ENCODE assay signal across 8 cellular contexts in the genomic region with DNA sequence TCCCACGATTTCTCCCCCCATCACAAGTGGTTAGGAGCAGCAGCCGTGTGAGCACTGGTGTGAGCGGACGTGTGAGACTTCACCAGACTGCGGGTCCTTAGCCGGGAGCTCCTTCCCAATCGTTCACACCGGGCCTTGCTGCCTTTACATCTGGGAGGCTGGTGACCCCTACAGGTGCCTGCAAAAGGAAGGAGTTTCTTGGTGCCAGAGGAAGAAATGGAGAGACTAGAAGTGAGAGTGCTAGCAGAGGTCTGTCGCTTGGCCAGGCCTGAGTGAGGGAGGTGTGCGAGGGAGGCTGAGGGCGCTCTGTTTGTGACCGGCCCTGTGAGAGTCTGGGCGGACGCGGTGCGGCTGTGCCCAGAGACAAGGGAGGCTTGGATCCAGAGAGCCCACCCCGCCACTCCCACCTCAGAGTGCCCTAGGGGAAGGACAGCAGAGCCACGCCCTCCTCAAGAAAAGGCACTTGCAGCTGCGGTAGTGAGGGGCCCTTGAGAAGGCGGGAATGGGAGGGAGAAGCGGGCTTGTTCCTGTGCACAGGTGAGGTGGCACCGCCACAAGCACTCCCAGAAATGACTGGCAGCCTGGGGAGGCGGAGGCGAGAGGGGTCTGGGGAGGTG. TPM values are rescaled to one million over a fixed set of nuclear protein-coding genes. Genes with fewer than 3 reads are reported as not detected.
A peak's percentile ranks its signal among the peaks of the same experiment; 100 is the strongest.
DNase-seq lines count a peak whose midpoint lies in the region; ATAC-seq, FAIRE-seq and TF ChIP-seq lines count a peak whose summit lies in the region.
"Had no signal": no experiment of that assay in that cellular context is flagged by ENCODE, and none has a peak within 500 bp of the region (broad histone marks: within the 10 kb centered on the region; RNA-seq: fewer than 3 reads in every experiment).

No MANE protein-coding gene starts in this region.

- H3K9me1 ChIP-seq in endothelial cell of umbilical vein (replicated peaks; ENCODE audit: control insufficient read depth, extremely low read depth, insufficient read depth, low read length): no peaks in the 10 kb centered on the region

- no peak overlapping the region for H4K5ac ChIP-seq in H9 (ENCODE audit: insufficient read length, low read depth, low read length)

- H3K36me3 ChIP-seq in endothelial cell of umbilical vein (ENCODE audit: control insufficient read depth in 2 of 2, extremely low read depth in 1 of 2, insufficient read depth in 2 of 2, low read length in 2 of 2): no peaks in the 10 kb centered on the region
- no peaks in the 10 kb centered on the region for H3K36me3 ChIP-seq in neutrophil
- H3K36me3 ChIP-seq: ascending aorta had no signal

- no peak overlapping the region for H3K23ac ChIP-seq in H9 (ENCODE audit: insufficient read length, low read depth, low read length)

- H3K18ac ChIP-seq in H9 (ENCODE audit: insufficient read length, low read depth, low read length): no peak overlapping the region

- no peaks in the 10 kb centered on the region for H3K9me3 ChIP-seq in H9 (ENCODE audit: control insufficient read depth, low read depth, low read length)
- no peaks in the 10 kb centered on the region for H3K9me3 ChIP-seq in endothelial cell of umbilical vein (replicated peaks; ENCODE audit: control insufficient read depth, insufficient read depth, low read length)
- no peaks in the 10 kb centered on the region for H3K9me3 ChIP-seq in neutrophil
- H3K9me3 ChIP-seq: ascending aorta had no signal

- H3K36me3 Mint-ChIP-seq in H9 (ENCODE audit: insufficient read depth in 1 of 3, low read depth in 3 of 3): no peaks in the 10 kb centered on the region

- no peak overlapping the region for H3T11ph ChIP-seq in H9 (ENCODE audit: low read length)

- DNase-seq in H9 (peak; percentile 95), NCI-H82 treated with DMSO at 0.1 percent for 48 hours (lab: John Stamatoyannopoulos, UW; ENCODE audit: unreplicated experiment) (peak; percentile 8), endothelial cell of umbilical vein (ENCODE audit: low read depth, low spot score) (no peak), NCI-H128 (lab: John Stamatoyannopoulos, UW; ENCODE audit: unreplicated experiment) (no peak), left cardiac atrium (no peak), frontal cortex (ENCODE audit: low spot score in 2 of 2) (no peak)

- H3K4me3 ChIP-seq in endothelial cell of umbilical vein (replicated peaks in 1 of 3; ENCODE audit: insufficient read depth in 1 of 3, low read depth in 1 of 3, low read length in 3 of 3): no peak overlapping the region
- H3K4me3 ChIP-seq in neutrophil (ENCODE audit: low read depth in 1 of 2, low read length in 1 of 2): no peak overlapping the region
- H3K4me3 ChIP-seq: ascending aorta had no signal

- no peaks in the 10 kb centered on the region for H3K9me3 Mint-ChIP-seq in H9

- BruUV-seq in endothelial cell of umbilical vein (replicated peaks; lab: Mats Ljungman, UMichigan): no TSS peak

- dilution Hi-C loops in endothelial cell of umbilical vein (cut with MboI; ENCODE audit: extremely low pct_ligation_motif_present, low sequenced_read_pairs): no loop called here

- no peaks in the 10 kb centered on the region for H3K79me1 ChIP-seq in H9 (ENCODE audit: insufficient read depth, low read depth, low read length, poor library complexity, severe bottlenecking)

- H2BK12ac ChIP-seq in H9 (ENCODE audit: insufficient read length, low read depth, low read length): no peak overlapping the region

- peaks cover 5% of the 10 kb centered on the region for H3K4me1 ChIP-seq in H9 (ENCODE audit: insufficient read depth, low read length)
- no peaks in the 10 kb centered on the region for H3K4me1 ChIP-seq in endothelial cell of umbilical vein (ENCODE audit: control insufficient read depth, extremely low read depth, insufficient read depth, low read length)
- peaks cover 25 to 29% of the 10 kb centered on the region in 2 experiments for H3K4me1 ChIP-seq in neutrophil (ENCODE audit: control insufficient read depth in 1 of 2, insufficient read depth in 1 of 2, low read depth in 1 of 2, low read length in 1 of 2)

- no peak overlapping the region for H2BK20ac ChIP-seq in H9 (ENCODE audit: low read depth, low read length, poor library complexity, severe bottlenecking)

- no peak overlapping the region for H3K4ac ChIP-seq in H9 (ENCODE audit: low read depth, low read length)

- no CpG with 5 or more reads among the region's 24 CpGs for whole genome bisulfite sequencing in H9 (ENCODE audit: extremely low coverage, insufficient read length, low lambda C conversion rate)

- H3K56ac ChIP-seq in H9 (ENCODE audit: insufficient read length, low read depth, low read length): no peak overlapping the region

- H3K27me3 ChIP-seq in H9 (ENCODE audit: insufficient read depth, low read length) (no peaks in the 10 kb centered on the region), endothelial cell of umbilical vein (ENCODE audit: control insufficient read depth in 2 of 2, insufficient read depth in 2 of 2, low read length in 2 of 2) (peaks cover 0 to 11% of the 10 kb centered on the region in 2 experiments), neutrophil (no peaks in the 10 kb centered on the region)
- H3K27me3 ChIP-seq: ascending aorta had no signal

- FAIRE-seq in endothelial cell of umbilical vein (lab: Jason Lieb, UNC) (no peak), frontal cortex (lab: Jason Lieb, UNC) (no peak)

- no peaks in the 10 kb centered on the region for H4K20me1 ChIP-seq in H9 (ENCODE audit: control insufficient read depth, insufficient read depth, insufficient read length)
- H4K20me1 ChIP-seq in endothelial cell of umbilical vein (replicated peaks; ENCODE audit: control insufficient read depth, extremely low read depth, insufficient read depth, low read length): no peaks in the 10 kb centered on the region

- CTCF ChIA-PET in endothelial cell of umbilical vein (lab: Charles Lee): interaction anchor here (0.7 to 5.1 kb wide), 9 partner anchors 10 to 300 kb away, joined by 3 to 44 read pairs (median 6); a partner anchor contains a TSS

- peaks cover 22 to 23% of the 10 kb centered on the region in 2 experiments for H3K4me1 Mint-ChIP-seq in H9

- TF ChIP-seq CTCF in H9 (conservative IDR thresholded peaks at IDR 0.05) (peak; percentile 66), endothelial cell of umbilical vein (IDR thresholded peaks at IDR 0.05; ENCODE audit: extremely low read depth in 1 of 2, insufficient read depth in 1 of 2, low read depth in 1 of 2, low read length in 2 of 2) (no peak), neutrophil (IDR thresholded peaks at IDR 0.05) (no peak)

- H3K23me2 ChIP-seq in H9 (ENCODE audit: insufficient read length, low read depth, low read length, poor library complexity, severe bottlenecking): no peaks in the 10 kb centered on the region

- H2BK5ac ChIP-seq in H9 (ENCODE audit: insufficient read length, low read length): no peak overlapping the region

- H2AFZ ChIP-seq in H9 (ENCODE audit: low read length): no peak overlapping the region
- H2AFZ ChIP-seq in endothelial cell of umbilical vein (ENCODE audit: low read depth, low read length): no peak overlapping the region

- H3K79me2 ChIP-seq in H9 (ENCODE audit: insufficient read depth, low read length) (no peaks in the 10 kb centered on the region), endothelial cell of umbilical vein (ENCODE audit: control insufficient read depth, insufficient read depth, low read length) (no peaks in the 10 kb centered on the region)

- H3K27me3 Mint-ChIP-seq in H9 (ENCODE audit: low read depth): peaks cover 14% of the 10 kb centered on the region

- intact Hi-C loops in endothelial cell of umbilical vein (cut with micrococcal nuclease): loop anchor here (5.0 kb wide), 1 partner anchor 149 kb away; no protein-coding TSS in a partner anchor
- intact Hi-C loops in left cardiac atrium (cut with DNase I): loop anchor here (5.0 to 10.0 kb wide), 4 partner anchors 53 to 296 kb away; no protein-coding TSS in a partner anchor

- H3K4me3 Mint-ChIP-seq in H9: peak overlapping the region; percentile 60 to 68

- POLR2A ChIA-PET in endothelial cell of umbilical vein (lab: Charles Lee): no interaction called here

- peak overlapping the region in 1 of 3 experiments; percentile 45; a peak in 1 of 7 replicates for H3K27ac Mint-ChIP-seq in H9

- ATAC-seq in left cardiac atrium: no peak

- TF ChIP-seq POLR2A in endothelial cell of umbilical vein (IDR thresholded peaks at IDR 0.05; ENCODE audit: low read depth, low read length): no peak

- H3K9ac ChIP-seq in H9 (ENCODE audit: extremely low read depth, insufficient read length, low read length) (no peak overlapping the region), endothelial cell of umbilical vein (replicated peaks; ENCODE audit: extremely low read depth, insufficient read depth, low read length) (no peak overlapping the region)

- H3K4me2 ChIP-seq in H9 (ENCODE audit: insufficient read depth, insufficient read length, low read length) (peak overlapping the region; percentile 26), endothelial cell of umbilical vein (ENCODE audit: insufficient read depth, low read length) (no peak overlapping the region)

- no peak overlapping the region for H2AK5ac ChIP-seq in H9 (ENCODE audit: insufficient read length, low read length)

- H2BK15ac ChIP-seq in H9 (ENCODE audit: low read depth, low read length): no peak overlapping the region

- no peak overlapping the region for H4K8ac ChIP-seq in H9 (replicated peaks; ENCODE audit: insufficient read length, low read depth, low read length)

- no peak overlapping the region for H2BK120ac ChIP-seq in H9 (ENCODE audit: low read depth, low read length, poor library complexity, severe bottlenecking)

- no peak overlapping the region for H4K91ac ChIP-seq in H9 (ENCODE audit: insufficient read length, low read depth, low read length)

- H3K14ac ChIP-seq in H9 (ENCODE audit: insufficient read depth, low read length): no peak overlapping the region

- no peak overlapping the region for H3K27ac ChIP-seq in H9 (ENCODE audit: insufficient read length, low read depth, low read length)
- H3K27ac ChIP-seq in endothelial cell of umbilical vein (ENCODE audit: insufficient read depth, low read depth, low read length): no peak overlapping the region
- H3K27ac ChIP-seq in neutrophil: peak overlapping the region; percentile 56
- H3K27ac ChIP-seq: ascending aorta had no signal

TF ChIP-seq in endothelial cell of umbilical vein, 7 proteins besides CTCF, POLR2A, EP300 and RAD21:
- TF ChIP-seq MYC (IDR thresholded peaks at IDR 0.05; ENCODE audit: low read depth, low read length) (no peak), EZH2 (IDR thresholded peaks at IDR 0.05; ENCODE audit: borderline replicate concordance, low read depth, low read length, severe bottlenecking) (peak; percentile 37)

RNA-seq across cellular contexts. Expression of a gene that starts 10.0 kb away (rescaled TPM):
- total RNA-seq in H9 (2021): 2.8 and 3.9 TPM in 2 replicates
- 3.7 and 3.9 TPM in 2 replicates for total RNA-seq in endothelial cell of umbilical vein
- polyA plus RNA-seq in endothelial cell of umbilical vein: 1.6 and 1.7 TPM in 2 replicates
- 3.0 and 3.1 TPM in 2 replicates for polyA plus RNA-seq in endothelial cell of umbilical vein (2011; cell fraction: cytosol; rRNA removed)
- polyA plus RNA-seq in endothelial cell of umbilical vein (2011; cell fraction: nucleus; rRNA removed): 3.6 and 3.7 TPM in 2 replicates
- 3.5 TPM in 2 replicates for polyA plus RNA-seq in endothelial cell of umbilical vein (2012)
- polyA minus RNA-seq in endothelial cell of umbilical vein: 3.3 and 3.4 TPM in 2 replicates
- polyA minus RNA-seq in endothelial cell of umbilical vein (2011; cell fraction: cytosol; rRNA and poly(A)+ RNA removed): 1.8 TPM
- 2.4 and 4.6 TPM in 2 replicates for polyA minus RNA-seq in endothelial cell of umbilical vein (2011; cell fraction: nucleus; rRNA and poly(A)+ RNA removed)
- 1 to 10 TPM; 8.0 to 9.2 TPM for total RNA-seq in left cardiac atrium
- total RNA-seq in frontal cortex: 16.3 TPM

Comparison
In these comparisons a context has a peak if more than half of its experiments do, and no peak if none do; other contexts are left out.
1. DNase-seq: peak in H9 (single experiment) and NCI-H82 treated with DMSO at 0.1 percent for 48 hours (single experiment); none in endothelial cell of umbilical vein (single experiment), NCI-H128 (single experiment), left cardiac atrium (single experiment) and frontal cortex (0 of 2).